ENCODE assay signal across 20 cellular contexts in the genomic region with DNA sequence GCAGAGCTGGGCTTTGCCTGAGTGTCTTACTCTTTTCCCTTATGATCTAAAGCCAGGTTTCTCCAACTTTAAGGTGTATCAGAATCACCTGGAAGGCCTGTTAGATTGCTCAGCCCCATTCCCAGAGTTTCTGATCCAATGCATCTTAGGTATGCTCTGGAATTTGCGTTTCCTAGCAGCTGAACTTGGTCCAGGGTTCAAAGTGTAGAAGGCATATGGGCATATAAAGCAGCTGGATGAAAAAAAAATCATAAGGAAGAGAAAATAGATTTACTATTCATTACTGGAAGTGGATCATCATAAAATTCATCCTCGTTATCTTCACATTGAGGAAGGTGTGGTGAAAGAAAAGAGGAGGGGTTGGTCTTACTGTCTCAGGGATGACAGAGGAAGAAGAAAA.
"Had no signal": no experiment of that assay in that cellular context is flagged by ENCODE, and none has a peak within 500 bp of the region (broad histone marks: within the 10 kb centered on the region; RNA-seq: fewer than 3 reads in every experiment).

No MANE protein-coding gene starts in this region.

- H3K9me3 ChIP-seq: SK-N-SH had no signal

- DNase-seq: KBM-7, MV-4-11, NCI-H1048, NCI-H1105, NCI-H1417, NCI-H1436 treated with DMSO at 0.1 percent for 48 hours, NCI-H1694, NCI-H187 treated with DMSO at 0.1 percent for 48 hours, NCI-H2029 treated with DMSO at 0.1 percent for 48 hours, NCI-H226, NCI-H446, NCI-H510A, NCI-H524 treated with DMSO at 0.1 percent for 48 hours, NCI-H69, NCI-H774, SHP77, SK-N-SH, SW 1271 had no signal

- H3K27ac ChIP-seq: HL-60, RWPE1 had no signal
